Comparison of ENCODE assay signal across 24 cellular contexts in genomic region chr2:68248361-68248760, GRCh38. TPM values are rescaled to one million over a fixed set of nuclear protein-coding genes. Genes with fewer than 3 reads are reported as not detected.
A peak's percentile ranks its signal among the peaks of the same experiment; 100 is the strongest.
DNase-seq lines count a peak whose midpoint lies in the region; ATAC-seq, FAIRE-seq and TF ChIP-seq lines count a peak whose summit lies in the region.
"Had no signal": no experiment of that assay in that cellular context is flagged by ENCODE, and none has a peak within 500 bp of the region (broad histone marks: within the 10 kb centered on the region; RNA-seq: fewer than 3 reads in every experiment).

No MANE protein-coding gene starts in this region.

- H3K4ac ChIP-seq in mesenchymal stem cell (ENCODE audit: low read depth in 1 of 2, low read length in 2 of 2) = no peak overlapping the region

- no peak overlapping the region for H2BK120ac ChIP-seq in mesenchymal stem cell (ENCODE audit: low read depth, low read length)

- TF ChIP-seq EP300 in transverse colon (IDR thresholded peaks at IDR 0.05; ENCODE audit: low read depth) = no peak

- H2AFZ ChIP-seq in PC-3 (ENCODE audit: low read length) (no peak overlapping the region), mesenchymal stem cell (ENCODE audit: low read depth, low read length) (no peak overlapping the region)

- POLR2A ChIA-PET in PC-3 (lab: Charles Lee; ENCODE audit: unreplicated experiment) = no interaction called here

- H3K4me3 ChIP-seq in PC-3 (ENCODE audit: low read length) = peak overlapping the region; percentile 74; the same call in 1 of the 2 replicates
- no peak overlapping the region for H3K4me3 ChIP-seq in mesenchymal stem cell (ENCODE audit: insufficient read depth in 1 of 2, low read depth in 1 of 2, low read length in 2 of 2)
- H3K4me3 ChIP-seq in transverse colon = no peak overlapping the region
- H3K4me3 ChIP-seq: heart left ventricle, prostate gland, testis had no signal

- CTCF ChIA-PET in PC-3 (lab: Charles Lee) = no interaction called here

- peaks cover 62% of the 10 kb centered on the region for H4K20me1 ChIP-seq in PC-3 (ENCODE audit: low read length)

- no peak for TF ChIP-seq POLR2A in transverse colon (IDR thresholded peaks at IDR 0.05)
- no peak for TF ChIP-seq POLR2A in GM12891 (IDR thresholded peaks at IDR 0.05; ENCODE audit: low read depth, low read length)

- H3K9me3 ChIP-seq in PC-3 (ENCODE audit: low read length) = no peaks in the 10 kb centered on the region
- H3K9me3 ChIP-seq in mesenchymal stem cell (ENCODE audit: control insufficient read depth, low read length) = no peaks in the 10 kb centered on the region
- no peaks in the 10 kb centered on the region for H3K9me3 ChIP-seq in transverse colon
- H3K9me3 ChIP-seq: heart left ventricle, prostate gland, testis had no signal

- H3K9ac ChIP-seq in PC-3 (ENCODE audit: low read length) = no peak overlapping the region
- H3K9ac ChIP-seq in mesenchymal stem cell (ENCODE audit: low read length) = peak overlapping the region; percentile 95

- H3K27me3 ChIP-seq in PC-3 (ENCODE audit: low read length) (no peaks in the 10 kb centered on the region), mesenchymal stem cell (ENCODE audit: control insufficient read depth in 1 of 2, insufficient read depth in 1 of 2, low read length in 2 of 2) (no peaks in the 10 kb centered on the region), transverse colon (no peaks in the 10 kb centered on the region)
- H3K27me3 ChIP-seq: heart left ventricle, testis had no signal

- no peak for TF ChIP-seq CTCF in PC-3 (conservative IDR thresholded peaks at IDR 0.05; ENCODE audit: low read depth, low read length)
- TF ChIP-seq CTCF in transverse colon (IDR thresholded peaks at IDR 0.05) = no peak

- intact Hi-C loops in PC-3 (cut with micrococcal nuclease) = no loop called here
- intact Hi-C loops in transverse colon (cut with DNase I; ENCODE audit: low total_unique reads) = no loop called here

- H3K79me2 ChIP-seq in PC-3 (ENCODE audit: low read length) = peaks cover 88% of the 10 kb centered on the region

- no peak overlapping the region for H2AK5ac ChIP-seq in mesenchymal stem cell (ENCODE audit: low read length, severe bottlenecking)

- H3K9me2 ChIP-seq in PC-3 (replicated peaks; ENCODE audit: low read length) = no peaks in the 10 kb centered on the region

- ATAC-seq in PC-3 (no peak), GM19452 (IDR thresholded peaks at IDR 0.05; ENCODE audit: unreplicated experiment) (no peak)
- ATAC-seq: activated CD4-positive, alpha-beta T cell treated with anti-CD3 and anti-CD28 coated beads for 36 hours; activated T-cell treated with anti-CD3 and anti-CD28 coated beads, Interleukin-2, amount 50 U/mL, for 4 hours; heart left ventricle; left lobe of liver; stimulated activated naive B cell treated with anti-CD40 and anti-IgM and Interleukin-4, amounts not matched to agents 10 μg/mL and 1 μg/mL and 100 μg/mL, for 72 hours had no signal

- H3K79me1 ChIP-seq in mesenchymal stem cell (replicated peaks; ENCODE audit: low read length, poor library complexity, severe bottlenecking) = no peaks in the 10 kb centered on the region

- H4K8ac ChIP-seq in mesenchymal stem cell (ENCODE audit: low read length) = no peak overlapping the region

- no peak overlapping the region for H2BK12ac ChIP-seq in mesenchymal stem cell (ENCODE audit: low read length in 2 of 2)

- H3K23ac ChIP-seq in mesenchymal stem cell (ENCODE audit: low read length in 2 of 2) = no peak overlapping the region

- no peak overlapping the region for H4K91ac ChIP-seq in mesenchymal stem cell (ENCODE audit: low read length)

- no peak overlapping the region for H3K18ac ChIP-seq in mesenchymal stem cell (ENCODE audit: low read depth in 1 of 2, low read length in 2 of 2)

- no peak overlapping the region for H3K14ac ChIP-seq in mesenchymal stem cell (ENCODE audit: low read length in 2 of 2)

- no peak for FAIRE-seq in GM12891 (lab: Jason Lieb, UNC)

- H2BK15ac ChIP-seq in mesenchymal stem cell (ENCODE audit: low read depth, poor library complexity, severe bottlenecking) = no peak overlapping the region

- 98% methylated on average over 2 of the region's 3 CpGs for WGBS in mesenchymal stem cell
- WGBS in transverse colon (ENCODE audit: low coverage in 1 of 2), 2 donors = 46 to 54% methylated on average over 3 of the region's 3 CpGs

- no peak overlapping the region; the same call in 1 of the 2 replicates for H3K27ac ChIP-seq in PC-3 (ENCODE audit: low read length)
- no peak overlapping the region for H3K27ac ChIP-seq in mesenchymal stem cell (ENCODE audit: low read length, poor library complexity, severe bottlenecking)
- peak overlapping the region in 3 of 4 donors; percentile 3 to 99 (median 14) for H3K27ac ChIP-seq in transverse colon
- H3K27ac ChIP-seq: 22Rv1, heart left ventricle, HL-60, prostate gland, testis had no signal

- in situ Hi-C loops in transverse colon (cut with MboI; ENCODE audit: low pct_ligation_motif_present in 1 of 4, low pct_unique_long_range_greater_than_20kb in 1 of 4, low sequenced_read_pairs in 3 of 4) = no loop called here

- BruUV-seq in PC-3 (replicated peaks; lab: Mats Ljungman, UMichigan) = no TSS peak

- H3K4me2 ChIP-seq in PC-3 (ENCODE audit: low read length) (peak overlapping the region; percentile 94), mesenchymal stem cell (ENCODE audit: low read length, poor library complexity, severe bottlenecking) (no peak overlapping the region)

- no peaks in the 10 kb centered on the region for H3F3A ChIP-seq in PC-3 (ENCODE audit: low read length, unreplicated experiment)

- H3K4me1 ChIP-seq in PC-3 (ENCODE audit: insufficient read depth, low read length) = peaks cover 25% of the 10 kb centered on the region
- H3K4me1 ChIP-seq in mesenchymal stem cell (ENCODE audit: control insufficient read depth, insufficient read depth, low read depth, low read length) = peaks cover 3% of the 10 kb centered on the region
- H3K4me1 ChIP-seq in transverse colon = peaks cover 28 to 75% (median 49%) of the 10 kb centered on the region in 4 donors

- H3K36me3 ChIP-seq in PC-3 (ENCODE audit: low read depth, low read length) (no peaks in the 10 kb centered on the region), mesenchymal stem cell (ENCODE audit: control insufficient read depth in 1 of 2, insufficient read depth in 2 of 2, low read depth in 1 of 2, low read length in 2 of 2) (peaks cover 2 to 4% of the 10 kb centered on the region in 2 experiments), transverse colon (no peaks in the 10 kb centered on the region)
- H3K36me3 ChIP-seq: prostate gland had no signal

- H2BK5ac ChIP-seq in mesenchymal stem cell (ENCODE audit: low read depth, low read length, poor library complexity, severe bottlenecking) = no peak overlapping the region

- peak; percentile 15 for DNase-seq in DMS 273 (lab: John Stamatoyannopoulos, UW; ENCODE audit: unreplicated experiment)
- no peak for DNase-seq in DMS 273 treated with DMSO at 0.1 percent for 48 hours (lab: John Stamatoyannopoulos, UW)
- peak; percentile 60 for DNase-seq in PC-3
- no peak for DNase-seq in mesenchymal stem cell
- DNase-seq in transverse colon = no peak
- DNase-seq in mucosa of gallbladder (ENCODE audit: low spot score) = no peak
- DNase-seq in GM12891 (ENCODE audit: insufficient read length, low spot score) = no peak
- DNase-seq: activated CD4-positive, alpha-beta T cell treated with anti-CD3 and anti-CD28 coated beads for 36 hours; activated naive CD4-positive, alpha-beta T cell; activated T-cell treated with anti-CD3 and anti-CD28 coated beads, Interleukin-2, amount 50 U/mL, for 4 hours; H7; heart left ventricle; NCI-H2171 treated with DMSO at 0.1 percent for 48 hours; nephron progenitor cell; OCI-M1; Right ventricle myocardium superior; stimulated activated CD4-positive, alpha-beta T cell treated with anti-CD3 and anti-CD28 coated beads, Interleukin-2, amount 100 ng/mL, for 48 hours; stimulated activated naive B cell treated with anti-CD40 and anti-IgM and Interleukin-4, amounts not matched to agents 10 μg/mL and 1 μg/mL and 100 μg/mL, for 72 hours; testis had no signal

TF ChIP-seq in GM12891, 5 proteins besides CTCF, POLR2A, EP300 and RAD21:
- no peak for TF ChIP-seq SPI1 (IDR thresholded peaks at IDR 0.05; ENCODE audit: low read depth, low read length)
- no peak for TF ChIP-seq POU2F2 (IDR thresholded peaks at IDR 0.05; ENCODE audit: low read depth, low read length)
- TF ChIP-seq PAX5 (IDR thresholded peaks at IDR 0.05; ENCODE audit: insufficient read depth, low read length, severe bottlenecking) = no peak
- TF ChIP-seq POLR2AphosphoS5 (IDR thresholded peaks at IDR 0.05; ENCODE audit: low read depth, low read length) = no peak
- no peak for TF ChIP-seq TAF1 (IDR thresholded peaks at IDR 0.05; ENCODE audit: low read depth, low read length)

RNA-seq across cellular contexts. Expression of gene PPP3R1, which starts 4.0 kb away (rescaled TPM):
- total RNA-seq in PC-3 (2014; rRNA removed) (13.7 and 21.8 TPM in 2 replicates), transverse colon (10 to 100 TPM in 3 of 4 donors, 1 to 10 TPM in 1; 9.2 to 32.2 (median 28.1) TPM), mucosa of gallbladder (47.7 TPM)
- 28.6 TPM for polyA plus RNA-seq in mesenchymal stem cell (2013, experiment 1 of 2)
- 29.2 TPM for polyA plus RNA-seq in mesenchymal stem cell (2013, experiment 2 of 2)
- polyA plus RNA-seq in GM12891 (2012; ENCODE audit: low read depth, missing spikeins) = 20.7 TPM

Comparison
In these comparisons a context has a peak if more than half of its experiments do, and no peak if none do; other contexts are left out.
1. DNase-seq: peak in DMS 273 (single experiment) and PC-3 (single experiment); none in DMS 273 treated with DMSO at 0.1 percent for 48 hours (single experiment), mesenchymal stem cell (single experiment), transverse colon (single experiment), mucosa of gallbladder (single experiment) and GM12891 (single experiment).
2. H3K27ac ChIP-seq: peak in transverse colon (3 of 4); none in PC-3 (single experiment) and mesenchymal stem cell (single experiment).